32 cellular contexts compared by ENCODE assay signal in the genomic region with DNA sequence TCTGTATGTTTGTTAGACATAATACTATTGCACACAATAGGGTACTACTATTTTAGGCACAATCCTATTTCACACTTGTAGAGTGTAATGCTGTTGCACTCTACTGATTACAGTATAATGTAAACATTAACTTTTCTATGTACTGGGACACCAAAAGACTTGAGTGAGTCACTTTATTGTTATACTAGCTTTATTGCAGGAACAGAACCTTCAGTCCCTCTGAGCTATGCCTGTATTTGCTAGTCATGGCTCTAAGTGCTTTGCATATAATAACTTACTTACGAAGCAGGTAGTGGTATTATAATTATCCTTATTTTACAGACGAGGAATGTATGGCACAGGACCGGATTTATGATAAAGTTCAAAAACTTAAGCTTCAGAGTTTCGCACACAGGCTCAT.
A peak's percentile ranks its signal among the peaks of the same experiment; 100 is the strongest.
DNase-seq lines count a peak whose midpoint lies in the region; ATAC-seq, FAIRE-seq and TF ChIP-seq lines count a peak whose summit lies in the region.
"Had no signal": no experiment of that assay in that cellular context is flagged by ENCODE, and none has a peak within 500 bp of the region (broad histone marks: within the 10 kb centered on the region; RNA-seq: fewer than 3 reads in every experiment).

No MANE protein-coding gene starts in this region.

- H3K9me3 Mint-ChIP-seq in activated CD4-positive, alpha-beta memory T cell treated with anti-CD3 and anti-CD28 coated beads, Interleukin-2, amount 10 ng/mL, durations not matched to agents 7 days and 5 days = no peaks in the 10 kb centered on the region
- H3K9me3 Mint-ChIP-seq: activated naive CD8-positive, alpha-beta T cell treated with anti-CD3 and anti-CD28 coated beads, Interleukin-2, amount 10 ng/mL, durations not matched to agents 7 days and 5 days; CD4-positive, CD25-positive, alpha-beta regulatory T cell; stimulated activated effector memory CD8-positive, alpha-beta T cell treated with anti-CD3 and anti-CD28 coated beads, Interleukin-12 subunit alpha, Interleukin-12 subunit beta, amount 100 ng/mL, for 72 hours had no signal

- H3K9ac ChIP-seq in muscle layer of colon (ENCODE audit: low read length) = no peak overlapping the region
- H3K9ac ChIP-seq: SK-N-SH had no signal

- H3K27me3 ChIP-seq in bronchial epithelial cell (ENCODE audit: control insufficient read depth, insufficient read depth, low read length) (no peaks in the 10 kb centered on the region), muscle layer of colon (ENCODE audit: control insufficient read depth in 1 of 2, insufficient read depth in 2 of 2, low read length in 2 of 2) (no peaks in the 10 kb centered on the region)
- H3K27me3 ChIP-seq: ovary had no signal

- H3K36me3 ChIP-seq in bronchial epithelial cell (ENCODE audit: control insufficient read depth, insufficient read depth, low read length) = no peaks in the 10 kb centered on the region
- H3K36me3 ChIP-seq in muscle layer of colon (ENCODE audit: insufficient read depth, low read length) = no peaks in the 10 kb centered on the region
- H3K36me3 ChIP-seq: heart left ventricle, left lung, ovary had no signal

- DNase-seq in NCI-H526 (lab: John Stamatoyannopoulos, UW) = peak; percentile 40 to 42
- DNase-seq in NCI-H526 treated with DMSO at 0.1 percent for 48 hours (lab: John Stamatoyannopoulos, UW) = no peak
- peak; percentile 31 for DNase-seq in bronchial epithelial cell (ENCODE audit: low read depth)
- no peak for DNase-seq in hypothalamus (lab: John Stamatoyannopoulos, UW)
- DNase-seq in activated CD4-positive, alpha-beta memory T cell treated with anti-CD3 and anti-CD28 coated beads, Interleukin-2, amount 10 ng/mL, durations not matched to agents 7 days and 5 days = no peak
- DNase-seq in T-helper 2 cell = no peak
- DNase-seq: 8988T; activated CD4-positive, alpha-beta T cell treated with anti-CD3 and anti-CD28 coated beads for 36 hours; activated effector memory CD4-positive, alpha-beta T cell treated with anti-CD3 and anti-CD28 coated beads, Interleukin-2, amount 50 U/mL, for 16 hours; activated naive CD8-positive, alpha-beta T cell treated with anti-CD3 and anti-CD28 coated beads, Interleukin-2, amount 10 ng/mL, durations not matched to agents 7 days and 5 days; caudate nucleus; CD4-positive, CD25-positive, alpha-beta regulatory T cell; foreskin fibroblast; GOT3; heart left ventricle; left lung; mesendoderm; MM.1S; naive thymus-derived CD4-positive, alpha-beta T cell; NCI-H1417 treated with DMSO at 0.1 percent for 48 hours; NCI-H345; ovary; right cardiac atrium; SK-N-SH; stimulated activated CD4-positive, alpha-beta T cell treated with anti-CD3 and anti-CD28 coated beads, Interleukin-4, amount 100 ng/mL, for 24 hours; T-helper 17 cell had no signal

- H3K27ac Mint-ChIP-seq in activated CD4-positive, alpha-beta memory T cell treated with anti-CD3 and anti-CD28 coated beads, Interleukin-2, amount 10 ng/mL, durations not matched to agents 7 days and 5 days = no peak overlapping the region
- H3K27ac Mint-ChIP-seq: activated CD4-positive, alpha-beta T cell treated with anti-CD3 and anti-CD28 coated beads for 36 hours; activated naive CD8-positive, alpha-beta T cell treated with anti-CD3 and anti-CD28 coated beads, Interleukin-2, amount 10 ng/mL, durations not matched to agents 7 days and 5 days; CD4-positive, CD25-positive, alpha-beta regulatory T cell; naive thymus-derived CD4-positive, alpha-beta T cell; stimulated activated effector memory CD8-positive, alpha-beta T cell treated with anti-CD3 and anti-CD28 coated beads, Interleukin-12 subunit alpha, Interleukin-12 subunit beta, amount 100 ng/mL, for 72 hours; T-helper 17 cell had no signal

- FAIRE-seq in bronchial epithelial cell (lab: Jason Lieb, UNC) = no peak
- FAIRE-seq: astrocyte, K562 had no signal

- CTCF ChIA-PET in activated CD4-positive, alpha-beta memory T cell treated with anti-CD3 and anti-CD28 coated beads, Interleukin-2, amount 10 ng/mL, durations not matched to agents 7 days and 5 days (lab: Charles Lee) = no interaction called here

- H3K4me3 ChIP-seq in bronchial epithelial cell (ENCODE audit: low read depth, low read length) (no peak overlapping the region), muscle layer of colon (ENCODE audit: low read depth in 1 of 2, low read length in 2 of 2) (no peak overlapping the region)
- H3K4me3 ChIP-seq: heart left ventricle, K562, left lung, ovary had no signal

- H3K4me3 Mint-ChIP-seq in activated CD4-positive, alpha-beta memory T cell treated with anti-CD3 and anti-CD28 coated beads, Interleukin-2, amount 10 ng/mL, durations not matched to agents 7 days and 5 days = no peak overlapping the region
- H3K4me3 Mint-ChIP-seq: activated CD4-positive, alpha-beta T cell treated with anti-CD3 and anti-CD28 coated beads for 36 hours; activated naive CD8-positive, alpha-beta T cell treated with anti-CD3 and anti-CD28 coated beads, Interleukin-2, amount 10 ng/mL, durations not matched to agents 7 days and 5 days; CD4-positive, CD25-positive, alpha-beta regulatory T cell; naive thymus-derived CD4-positive, alpha-beta T cell; stimulated activated effector memory CD8-positive, alpha-beta T cell treated with anti-CD3 and anti-CD28 coated beads, Interleukin-12 subunit alpha, Interleukin-12 subunit beta, amount 100 ng/mL, for 72 hours; T-helper 17 cell had no signal

- H3K27ac ChIP-seq in muscle layer of colon (ENCODE audit: low read depth, low read length) = peak overlapping the region; percentile 34
- H3K27ac ChIP-seq: heart left ventricle, left lung had no signal

- no peak for ATAC-seq in HG03432 (IDR thresholded peaks at IDR 0.05; ENCODE audit: unreplicated experiment)
- ATAC-seq: activated CD4-positive, alpha-beta T cell treated with anti-CD3 and anti-CD28 coated beads for 36 hours; esophagus mucosa; heart left ventricle; K562; left lung; naive thymus-derived CD4-positive, alpha-beta T cell; right cardiac atrium; stimulated activated effector memory CD8-positive, alpha-beta T cell treated with anti-CD3 and anti-CD28 coated beads, Interleukin-12 subunit alpha, Interleukin-12 subunit beta, amount 100 ng/mL, for 72 hours; T-helper 17 cell had no signal

- POLR2A ChIA-PET in activated CD4-positive, alpha-beta memory T cell treated with anti-CD3 and anti-CD28 coated beads, Interleukin-2, amount 10 ng/mL, durations not matched to agents 7 days and 5 days (lab: Charles Lee) = no interaction called here

- no peaks in the 10 kb centered on the region for H3K9me3 ChIP-seq in muscle layer of colon (ENCODE audit: low read length)
- H3K9me3 ChIP-seq: heart left ventricle, left lung, ovary, SK-N-SH had no signal

- H3K4me1 Mint-ChIP-seq in activated CD4-positive, alpha-beta memory T cell treated with anti-CD3 and anti-CD28 coated beads, Interleukin-2, amount 10 ng/mL, durations not matched to agents 7 days and 5 days = peaks cover 6% of the 10 kb centered on the region
- H3K4me1 Mint-ChIP-seq: activated CD4-positive, alpha-beta T cell treated with anti-CD3 and anti-CD28 coated beads for 36 hours had no signal

- no peak for TF ChIP-seq CTCF in bronchial epithelial cell (IDR thresholded peaks at IDR 0.05; ENCODE audit: insufficient read depth, low read length, severe bottlenecking)

- H3K36me3 Mint-ChIP-seq in activated CD4-positive, alpha-beta memory T cell treated with anti-CD3 and anti-CD28 coated beads, Interleukin-2, amount 10 ng/mL, durations not matched to agents 7 days and 5 days (ENCODE audit: low read depth) = no peaks in the 10 kb centered on the region
- H3K36me3 Mint-ChIP-seq: activated naive CD8-positive, alpha-beta T cell treated with anti-CD3 and anti-CD28 coated beads, Interleukin-2, amount 10 ng/mL, durations not matched to agents 7 days and 5 days; CD4-positive, CD25-positive, alpha-beta regulatory T cell; naive thymus-derived CD4-positive, alpha-beta T cell; stimulated activated effector memory CD8-positive, alpha-beta T cell treated with anti-CD3 and anti-CD28 coated beads, Interleukin-12 subunit alpha, Interleukin-12 subunit beta, amount 100 ng/mL, for 72 hours had no signal

- peaks cover 14% of the 10 kb centered on the region for H3K4me1 ChIP-seq in muscle layer of colon (ENCODE audit: insufficient read depth, low read length)
- H3K4me1 ChIP-seq: left lung had no signal

- peaks cover 10% of the 10 kb centered on the region for H3K27me3 Mint-ChIP-seq in activated CD4-positive, alpha-beta memory T cell treated with anti-CD3 and anti-CD28 coated beads, Interleukin-2, amount 10 ng/mL, durations not matched to agents 7 days and 5 days

Comparison
In these comparisons a context has a peak if more than half of its experiments do, and no peak if none do; other contexts are left out.
1. DNase-seq: peak in NCI-H526 (2 of 2) and bronchial epithelial cell (single experiment); none in NCI-H526 treated with DMSO at 0.1 percent for 48 hours (single experiment), hypothalamus (0 of 51), activated CD4-positive, alpha-beta memory T cell treated with anti-CD3 and anti-CD28 coated beads, Interleukin-2, amount 10 ng/mL, durations not matched to agents 7 days and 5 days (single experiment) and T-helper 2 cell (0 of 5).